In the genomic region with DNA sequence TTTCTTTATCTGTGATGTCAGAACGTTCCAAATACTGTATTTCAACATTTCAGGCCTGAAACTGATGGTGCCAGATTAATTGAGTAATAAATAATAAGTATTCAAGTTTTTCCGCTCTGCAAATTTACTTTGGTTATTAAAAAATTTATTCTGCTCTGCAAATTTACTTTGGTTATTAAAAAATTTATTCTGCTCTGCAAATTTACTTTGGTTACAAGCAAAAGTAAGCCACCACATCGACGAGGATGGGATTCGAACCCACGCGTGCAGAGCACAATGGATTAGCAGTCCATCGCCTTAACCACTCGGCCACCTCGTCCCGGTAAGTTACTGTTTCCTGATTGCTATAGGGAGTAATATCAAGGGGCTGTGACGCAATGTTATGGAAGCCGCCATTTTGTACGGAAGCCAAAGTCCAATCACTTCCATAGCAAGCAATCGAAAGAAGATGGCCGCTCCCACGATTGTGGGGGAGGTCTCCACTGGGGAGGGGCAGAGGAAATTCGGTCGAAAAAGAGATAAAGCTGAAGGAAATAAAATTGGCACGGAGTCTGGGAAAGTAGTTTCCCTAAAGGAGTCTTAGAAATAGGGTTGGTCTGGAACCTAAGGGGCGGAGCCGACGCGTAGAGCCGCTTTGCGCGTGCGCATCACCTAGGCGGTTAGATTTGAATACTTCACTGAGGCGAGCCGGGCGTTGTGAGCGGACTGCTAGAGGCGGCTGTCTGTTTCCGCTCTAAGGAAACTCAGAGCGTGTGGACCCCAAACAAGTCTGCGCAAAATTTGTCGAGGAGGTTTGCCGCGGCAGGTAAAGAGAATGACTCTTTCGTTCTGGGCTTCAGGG, we compare ENCODE assay signal across 1 cellular context.
TF ChIP-seq lines count a peak whose summit lies in the region.

A gene with protein sequence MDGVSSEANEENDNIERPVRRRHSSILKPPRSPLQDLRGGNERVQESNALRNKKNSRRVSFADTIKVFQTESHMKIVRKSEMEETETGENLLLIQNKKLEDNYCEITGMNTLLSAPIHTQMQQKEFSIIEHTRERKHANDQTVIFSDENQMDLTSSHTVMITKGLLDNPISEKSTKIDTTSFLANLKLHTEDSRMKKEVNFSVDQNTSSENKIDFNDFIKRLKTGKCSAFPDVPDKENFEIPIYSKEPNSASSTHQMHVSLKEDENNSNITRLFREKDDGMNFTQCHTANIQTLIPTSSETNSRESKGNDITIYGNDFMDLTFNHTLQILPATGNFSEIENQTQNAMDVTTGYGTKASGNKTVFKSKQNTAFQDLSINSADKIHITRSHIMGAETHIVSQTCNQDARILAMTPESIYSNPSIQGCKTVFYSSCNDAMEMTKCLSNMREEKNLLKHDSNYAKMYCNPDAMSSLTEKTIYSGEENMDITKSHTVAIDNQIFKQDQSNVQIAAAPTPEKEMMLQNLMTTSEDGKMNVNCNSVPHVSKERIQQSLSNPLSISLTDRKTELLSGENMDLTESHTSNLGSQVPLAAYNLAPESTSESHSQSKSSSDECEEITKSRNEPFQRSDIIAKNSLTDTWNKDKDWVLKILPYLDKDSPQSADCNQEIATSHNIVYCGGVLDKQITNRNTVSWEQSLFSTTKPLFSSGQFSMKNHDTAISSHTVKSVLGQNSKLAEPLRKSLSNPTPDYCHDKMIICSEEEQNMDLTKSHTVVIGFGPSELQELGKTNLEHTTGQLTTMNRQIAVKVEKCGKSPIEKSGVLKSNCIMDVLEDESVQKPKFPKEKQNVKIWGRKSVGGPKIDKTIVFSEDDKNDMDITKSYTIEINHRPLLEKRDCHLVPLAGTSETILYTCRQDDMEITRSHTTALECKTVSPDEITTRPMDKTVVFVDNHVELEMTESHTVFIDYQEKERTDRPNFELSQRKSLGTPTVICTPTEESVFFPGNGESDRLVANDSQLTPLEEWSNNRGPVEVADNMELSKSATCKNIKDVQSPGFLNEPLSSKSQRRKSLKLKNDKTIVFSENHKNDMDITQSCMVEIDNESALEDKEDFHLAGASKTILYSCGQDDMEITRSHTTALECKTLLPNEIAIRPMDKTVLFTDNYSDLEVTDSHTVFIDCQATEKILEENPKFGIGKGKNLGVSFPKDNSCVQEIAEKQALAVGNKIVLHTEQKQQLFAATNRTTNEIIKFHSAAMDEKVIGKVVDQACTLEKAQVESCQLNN (N-terminal part only) (plus strand): TSS at position 662 of the 841 bp plus-strand sequence. CDS start 8,683 bp downstream, outside the sequence.

TF ChIP-seq in K562, 482 proteins besides CTCF, POLR2A, EP300 and RAD21 (continued from another document and continues in another):
- TF ChIP-seq, protein P1, sequence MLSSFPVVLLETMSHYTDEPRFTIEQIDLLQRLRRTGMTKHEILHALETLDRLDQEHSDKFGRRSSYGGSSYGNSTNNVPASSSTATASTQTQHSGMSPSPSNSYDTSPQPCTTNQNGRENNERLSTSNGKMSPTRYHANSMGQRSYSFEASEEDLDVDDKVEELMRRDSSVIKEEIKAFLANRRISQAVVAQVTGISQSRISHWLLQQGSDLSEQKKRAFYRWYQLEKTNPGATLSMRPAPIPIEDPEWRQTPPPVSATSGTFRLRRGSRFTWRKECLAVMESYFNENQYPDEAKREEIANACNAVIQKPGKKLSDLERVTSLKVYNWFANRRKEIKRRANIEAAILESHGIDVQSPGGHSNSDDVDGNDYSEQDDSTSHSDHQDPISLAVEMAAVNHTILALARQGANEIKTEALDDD (IDR thresholded peaks at IDR 0.05): peak; percentile 72; the same call in 1 of the 2 replicates
- TF ChIP-seq, protein P2, sequence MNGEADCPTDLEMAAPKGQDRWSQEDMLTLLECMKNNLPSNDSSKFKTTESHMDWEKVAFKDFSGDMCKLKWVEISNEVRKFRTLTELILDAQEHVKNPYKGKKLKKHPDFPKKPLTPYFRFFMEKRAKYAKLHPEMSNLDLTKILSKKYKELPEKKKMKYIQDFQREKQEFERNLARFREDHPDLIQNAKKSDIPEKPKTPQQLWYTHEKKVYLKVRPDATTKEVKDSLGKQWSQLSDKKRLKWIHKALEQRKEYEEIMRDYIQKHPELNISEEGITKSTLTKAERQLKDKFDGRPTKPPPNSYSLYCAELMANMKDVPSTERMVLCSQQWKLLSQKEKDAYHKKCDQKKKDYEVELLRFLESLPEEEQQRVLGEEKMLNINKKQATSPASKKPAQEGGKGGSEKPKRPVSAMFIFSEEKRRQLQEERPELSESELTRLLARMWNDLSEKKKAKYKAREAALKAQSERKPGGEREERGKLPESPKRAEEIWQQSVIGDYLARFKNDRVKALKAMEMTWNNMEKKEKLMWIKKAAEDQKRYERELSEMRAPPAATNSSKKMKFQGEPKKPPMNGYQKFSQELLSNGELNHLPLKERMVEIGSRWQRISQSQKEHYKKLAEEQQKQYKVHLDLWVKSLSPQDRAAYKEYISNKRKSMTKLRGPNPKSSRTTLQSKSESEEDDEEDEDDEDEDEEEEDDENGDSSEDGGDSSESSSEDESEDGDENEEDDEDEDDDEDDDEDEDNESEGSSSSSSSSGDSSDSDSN (IDR thresholded peaks at IDR 0.05; ENCODE audit: borderline replicate concordance in 1 of 2, low read depth in 2 of 2, low read length in 2 of 2): no peak; a peak in 1 of 4 replicates
- TF ChIP-seq TAF7 (tag; IDR thresholded peaks at IDR 0.05): peak; percentile 72
- TF ChIP-seq DNMT1 (IDR thresholded peaks at IDR 0.05): no peak
- peak; percentile 57; the same call in 1 of the 2 replicates for TF ChIP-seq NR2C2 (CRISPR knock-in tag; IDR thresholded peaks at IDR 0.05)
- TF ChIP-seq NR2C2 (tag; IDR thresholded peaks at IDR 0.05): peak; percentile 79
- TF ChIP-seq PURB (CRISPR knock-in tag; IDR thresholded peaks at IDR 0.05; ENCODE audit: low read depth): no peak
- TF ChIP-seq EGR1 (conservative IDR thresholded peaks at IDR 0.05): peak; percentile 81
- TF ChIP-seq ETV6 (IDR thresholded peaks at IDR 0.05; ENCODE audit: borderline replicate concordance in 1 of 2, low read depth in 2 of 2, low read length in 1 of 2): no peak
- TF ChIP-seq ETV6 (CRISPR knock-in tag; IDR thresholded peaks at IDR 0.05; ENCODE audit: borderline replicate concordance): 0 out of 2 replicates have a peak, but pooled peaks have one; percentile 29
- peak; percentile 96 for TF ChIP-seq TEAD4 (IDR thresholded peaks at IDR 0.05; ENCODE audit: low read length)
- no peak for TF ChIP-seq TEAD4 (CRISPR knock-in tag; IDR thresholded peaks at IDR 0.05; ENCODE audit: borderline replicate concordance)
- TF ChIP-seq RUNX1 (IDR thresholded peaks at IDR 0.05; ENCODE audit: low read depth): no peak
- TF ChIP-seq, protein P3, sequence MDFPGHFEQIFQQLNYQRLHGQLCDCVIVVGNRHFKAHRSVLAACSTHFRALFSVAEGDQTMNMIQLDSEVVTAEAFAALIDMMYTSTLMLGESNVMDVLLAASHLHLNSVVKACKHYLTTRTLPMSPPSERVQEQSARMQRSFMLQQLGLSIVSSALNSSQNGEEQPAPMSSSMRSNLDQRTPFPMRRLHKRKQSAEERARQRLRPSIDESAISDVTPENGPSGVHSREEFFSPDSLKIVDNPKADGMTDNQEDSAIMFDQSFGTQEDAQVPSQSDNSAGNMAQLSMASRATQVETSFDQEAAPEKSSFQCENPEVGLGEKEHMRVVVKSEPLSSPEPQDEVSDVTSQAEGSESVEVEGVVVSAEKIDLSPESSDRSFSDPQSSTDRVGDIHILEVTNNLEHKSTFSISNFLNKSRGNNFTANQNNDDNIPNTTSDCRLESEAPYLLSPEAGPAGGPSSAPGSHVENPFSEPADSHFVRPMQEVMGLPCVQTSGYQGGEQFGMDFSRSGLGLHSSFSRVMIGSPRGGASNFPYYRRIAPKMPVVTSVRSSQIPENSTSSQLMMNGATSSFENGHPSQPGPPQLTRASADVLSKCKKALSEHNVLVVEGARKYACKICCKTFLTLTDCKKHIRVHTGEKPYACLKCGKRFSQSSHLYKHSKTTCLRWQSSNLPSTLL (IDR thresholded peaks at IDR 0.05): peak; percentile 88
- TF ChIP-seq EP400 (IDR thresholded peaks at IDR 0.05): peak; percentile 92
- TF ChIP-seq ZNF445 (CRISPR knock-in tag; IDR thresholded peaks at IDR 0.05; ENCODE audit: low read depth): no peak
- TF ChIP-seq ZNF699 (CRISPR knock-in tag; IDR thresholded peaks at IDR 0.05; ENCODE audit: insufficient replicate concordance): no peak
- peak; percentile 87 for TF ChIP-seq MTA1 (IDR thresholded peaks at IDR 0.05; ENCODE audit: borderline replicate concordance)
- TF ChIP-seq, protein P4, sequence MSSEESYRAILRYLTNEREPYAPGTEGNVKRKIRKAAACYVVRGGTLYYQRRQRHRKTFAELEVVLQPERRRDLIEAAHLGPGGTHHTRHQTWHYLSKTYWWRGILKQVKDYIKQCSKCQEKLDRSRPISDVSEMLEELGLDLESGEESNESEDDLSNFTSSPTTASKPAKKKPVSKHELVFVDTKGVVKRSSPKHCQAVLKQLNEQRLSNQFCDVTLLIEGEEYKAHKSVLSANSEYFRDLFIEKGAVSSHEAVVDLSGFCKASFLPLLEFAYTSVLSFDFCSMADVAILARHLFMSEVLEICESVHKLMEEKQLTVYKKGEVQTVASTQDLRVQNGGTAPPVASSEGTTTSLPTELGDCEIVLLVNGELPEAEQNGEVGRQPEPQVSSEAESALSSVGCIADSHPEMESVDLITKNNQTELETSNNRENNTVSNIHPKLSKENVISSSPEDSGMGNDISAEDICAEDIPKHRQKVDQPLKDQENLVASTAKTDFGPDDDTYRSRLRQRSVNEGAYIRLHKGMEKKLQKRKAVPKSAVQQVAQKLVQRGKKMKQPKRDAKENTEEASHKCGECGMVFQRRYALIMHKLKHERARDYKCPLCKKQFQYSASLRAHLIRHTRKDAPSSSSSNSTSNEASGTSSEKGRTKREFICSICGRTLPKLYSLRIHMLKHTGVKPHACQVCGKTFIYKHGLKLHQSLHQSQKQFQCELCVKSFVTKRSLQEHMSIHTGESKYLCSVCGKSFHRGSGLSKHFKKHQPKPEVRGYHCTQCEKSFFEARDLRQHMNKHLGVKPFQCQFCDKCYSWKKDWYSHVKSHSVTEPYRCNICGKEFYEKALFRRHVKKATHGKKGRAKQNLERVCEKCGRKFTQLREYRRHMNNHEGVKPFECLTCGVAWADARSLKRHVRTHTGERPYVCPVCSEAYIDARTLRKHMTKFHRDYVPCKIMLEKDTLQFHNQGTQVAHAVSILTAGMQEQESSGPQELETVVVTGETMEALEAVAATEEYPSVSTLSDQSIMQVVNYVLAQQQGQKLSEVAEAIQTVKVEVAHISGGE (CRISPR knock-in tag; IDR thresholded peaks at IDR 0.05): 0 out of 6 replicates have a peak, but pooled peaks of 1 of the 3 experiments have one; percentile 28
- no peak for TF ChIP-seq ZNF232 (CRISPR knock-in tag; IDR thresholded peaks at IDR 0.05)
- TF ChIP-seq ZNF408 (CRISPR knock-in tag; IDR thresholded peaks at IDR 0.05; ENCODE audit: low read depth): no peak
- TF ChIP-seq NCOA2 (IDR thresholded peaks at IDR 0.05; ENCODE audit: partially characterized antibody in 2 of 2): peak; percentile 86 to 88
- no peak for TF ChIP-seq RHOXF2B (CRISPR knock-in tag; conservative IDR thresholded peaks at IDR 0.05)
- TF ChIP-seq RB1 (IDR thresholded peaks at IDR 0.05; ENCODE audit: low read depth): peak; percentile 91
- TF ChIP-seq NFE2L1 (tag; IDR thresholded peaks at IDR 0.05; ENCODE audit: borderline replicate concordance, low read depth): no peak
- TF ChIP-seq, protein P5, sequence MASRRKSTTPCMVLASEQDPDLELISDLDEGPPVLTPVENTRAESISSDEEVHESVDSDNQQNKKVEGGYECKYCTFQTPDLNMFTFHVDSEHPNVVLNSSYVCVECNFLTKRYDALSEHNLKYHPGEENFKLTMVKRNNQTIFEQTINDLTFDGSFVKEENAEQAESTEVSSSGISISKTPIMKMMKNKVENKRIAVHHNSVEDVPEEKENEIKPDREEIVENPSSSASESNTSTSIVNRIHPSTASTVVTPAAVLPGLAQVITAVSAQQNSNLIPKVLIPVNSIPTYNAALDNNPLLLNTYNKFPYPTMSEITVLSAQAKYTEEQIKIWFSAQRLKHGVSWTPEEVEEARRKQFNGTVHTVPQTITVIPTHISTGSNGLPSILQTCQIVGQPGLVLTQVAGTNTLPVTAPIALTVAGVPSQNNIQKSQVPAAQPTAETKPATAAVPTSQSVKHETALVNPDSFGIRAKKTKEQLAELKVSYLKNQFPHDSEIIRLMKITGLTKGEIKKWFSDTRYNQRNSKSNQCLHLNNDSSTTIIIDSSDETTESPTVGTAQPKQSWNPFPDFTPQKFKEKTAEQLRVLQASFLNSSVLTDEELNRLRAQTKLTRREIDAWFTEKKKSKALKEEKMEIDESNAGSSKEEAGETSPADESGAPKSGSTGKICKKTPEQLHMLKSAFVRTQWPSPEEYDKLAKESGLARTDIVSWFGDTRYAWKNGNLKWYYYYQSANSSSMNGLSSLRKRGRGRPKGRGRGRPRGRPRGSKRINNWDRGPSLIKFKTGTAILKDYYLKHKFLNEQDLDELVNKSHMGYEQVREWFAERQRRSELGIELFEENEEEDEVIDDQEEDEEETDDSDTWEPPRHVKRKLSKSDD (conservative IDR thresholded peaks at IDR 0.05; ENCODE audit: low read length): peak; percentile 97
- peak; percentile 88; the same call in 1 of the 2 replicates for TF ChIP-seq XRCC5 (IDR thresholded peaks at IDR 0.05; ENCODE audit: low read depth, low read length)
- peak; percentile 97 for TF ChIP-seq ATF7 (IDR thresholded peaks at IDR 0.05)
- peak in 1 of 2 experiments; percentile 67; a peak in 2 of 3 replicates for TF ChIP-seq CBX3 (IDR thresholded peaks at IDR 0.05; ENCODE audit: borderline replicate concordance in 1 of 2, low read length in 2 of 2)
- TF ChIP-seq KDM5B (IDR thresholded peaks at IDR 0.05; ENCODE audit: insufficient replicate concordance, low read depth, low read length): peak; percentile 62
- TF ChIP-seq ASH1L (IDR thresholded peaks at IDR 0.05; ENCODE audit: borderline replicate concordance, low read depth, partially characterized antibody): no peak
- TF ChIP-seq SPI1 (IDR thresholded peaks at IDR 0.05; ENCODE audit: borderline replicate concordance, low read depth, low read length): no peak
- TF ChIP-seq ZNF140 (CRISPR knock-in tag; IDR thresholded peaks at IDR 0.05): no peak
- TF ChIP-seq LCOR (CRISPR knock-in tag; IDR thresholded peaks at IDR 0.05): peak; percentile 92
- TF ChIP-seq ZSCAN32 (CRISPR knock-in tag; IDR thresholded peaks at IDR 0.05): peak; percentile 74; the same call in 1 of the 2 replicates
- TF ChIP-seq ZNF77 (CRISPR knock-in tag; IDR thresholded peaks at IDR 0.05): no peak
- TF ChIP-seq CBX2 (IDR thresholded peaks at IDR 0.05; ENCODE audit: insufficient read depth, low read length, poor library complexity, severe bottlenecking): no peak
- TF ChIP-seq NR3C1 (CRISPR knock-in tag; IDR thresholded peaks at IDR 0.05): no peak
- TF ChIP-seq CAMTA2 (CRISPR knock-in tag; conservative IDR thresholded peaks at IDR 0.05): no peak
- TF ChIP-seq, protein P6, sequence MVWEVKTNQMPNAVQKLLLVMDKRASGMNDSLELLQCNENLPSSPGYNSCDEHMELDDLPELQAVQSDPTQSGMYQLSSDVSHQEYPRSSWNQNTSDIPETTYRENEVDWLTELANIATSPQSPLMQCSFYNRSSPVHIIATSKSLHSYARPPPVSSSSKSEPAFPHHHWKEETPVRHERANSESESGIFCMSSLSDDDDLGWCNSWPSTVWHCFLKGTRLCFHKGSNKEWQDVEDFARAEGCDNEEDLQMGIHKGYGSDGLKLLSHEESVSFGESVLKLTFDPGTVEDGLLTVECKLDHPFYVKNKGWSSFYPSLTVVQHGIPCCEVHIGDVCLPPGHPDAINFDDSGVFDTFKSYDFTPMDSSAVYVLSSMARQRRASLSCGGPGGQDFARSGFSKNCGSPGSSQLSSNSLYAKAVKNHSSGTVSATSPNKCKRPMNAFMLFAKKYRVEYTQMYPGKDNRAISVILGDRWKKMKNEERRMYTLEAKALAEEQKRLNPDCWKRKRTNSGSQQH (CRISPR knock-in tag; IDR thresholded peaks at IDR 0.05): no peak
- TF ChIP-seq SRSF7 (optimal IDR thresholded peaks at IDR 0.05; ENCODE audit: low read depth, low read length): no peak
